ENCODE assay signal across 1 cellular context in genomic region chr1:227766653-227767277, GRCh38.
TF ChIP-seq lines count a peak whose summit lies in the region.

No MANE protein-coding gene starts in this region.

TF ChIP-seq in K562, 482 proteins besides CTCF, POLR2A, EP300 and RAD21:
- TF ChIP-seq, protein P1, sequence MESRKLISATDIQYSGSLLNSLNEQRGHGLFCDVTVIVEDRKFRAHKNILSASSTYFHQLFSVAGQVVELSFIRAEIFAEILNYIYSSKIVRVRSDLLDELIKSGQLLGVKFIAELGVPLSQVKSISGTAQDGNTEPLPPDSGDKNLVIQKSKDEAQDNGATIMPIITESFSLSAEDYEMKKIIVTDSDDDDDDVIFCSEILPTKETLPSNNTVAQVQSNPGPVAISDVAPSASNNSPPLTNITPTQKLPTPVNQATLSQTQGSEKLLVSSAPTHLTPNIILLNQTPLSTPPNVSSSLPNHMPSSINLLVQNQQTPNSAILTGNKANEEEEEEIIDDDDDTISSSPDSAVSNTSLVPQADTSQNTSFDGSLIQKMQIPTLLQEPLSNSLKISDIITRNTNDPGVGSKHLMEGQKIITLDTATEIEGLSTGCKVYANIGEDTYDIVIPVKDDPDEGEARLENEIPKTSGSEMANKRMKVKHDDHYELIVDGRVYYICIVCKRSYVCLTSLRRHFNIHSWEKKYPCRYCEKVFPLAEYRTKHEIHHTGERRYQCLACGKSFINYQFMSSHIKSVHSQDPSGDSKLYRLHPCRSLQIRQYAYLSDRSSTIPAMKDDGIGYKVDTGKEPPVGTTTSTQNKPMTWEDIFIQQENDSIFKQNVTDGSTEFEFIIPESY (CRISPR knock-in tag; IDR thresholded peaks at IDR 0.05) = peak; percentile 13; the same call in 1 of the 2 replicates
- TF ChIP-seq ZNF511 (CRISPR knock-in tag; IDR thresholded peaks at IDR 0.05) (no peak), TFAP4 (CRISPR knock-in tag; IDR thresholded peaks at IDR 0.05; ENCODE audit: borderline replicate concordance) (no peak), ZNF134 (CRISPR knock-in tag; conservative IDR thresholded peaks at IDR 0.05) (no peak), ZNF3 (CRISPR knock-in tag; IDR thresholded peaks at IDR 0.05) (no peak)
